ENCODE assay signal across 36 cellular contexts in the genomic region with DNA sequence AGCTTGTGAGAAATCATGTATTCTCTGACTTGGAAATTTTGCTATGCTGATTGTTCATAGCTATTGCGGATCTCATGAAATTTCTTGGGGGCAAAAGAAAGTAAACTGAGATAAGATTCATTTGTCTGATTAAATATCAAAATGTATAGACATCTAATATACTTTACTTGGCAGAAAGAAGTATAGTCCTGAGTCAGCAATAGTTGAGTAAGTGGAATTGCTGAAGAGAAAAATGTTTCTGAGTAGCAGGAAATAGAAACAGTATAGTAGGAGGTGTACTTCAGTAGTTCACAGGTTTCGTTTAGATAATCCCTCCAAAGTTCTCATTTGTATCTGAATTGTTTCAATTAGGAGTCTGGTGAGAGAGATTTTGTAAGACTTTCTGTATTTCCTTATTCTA.
"Had no signal": no experiment of that assay in that cellular context is flagged by ENCODE, and none has a peak within 500 bp of the region (broad histone marks: within the 10 kb centered on the region; RNA-seq: fewer than 3 reads in every experiment).

No MANE protein-coding gene starts in this region.

- H3K36me3 Mint-ChIP-seq: activated CD4-positive, alpha-beta memory T cell treated with anti-CD3 and anti-CD28 coated beads for 36 hours had no signal

- FAIRE-seq: astrocyte had no signal

- DNase-seq: activated B cell treated with CpG ODN at 0.5 μM for 24 hours; activated CD4-positive, alpha-beta memory T cell treated with anti-CD3 and anti-CD28 coated beads for 36 hours; activated CD4-positive, alpha-beta T cell treated with anti-CD3 and anti-CD28 coated beads for 4 hours; activated CD4-positive, alpha-beta T cell treated with anti-CD3 and anti-CD28 coated beads, Interleukin-2, amount 10 ng/mL, durations not matched to agents 24 days and 14 days; activated CD4-positive, alpha-beta T cell treated with anti-CD3 and anti-CD28 coated beads, Interleukin-2, amount 50 U/mL, for 1 hour; activated CD4-positive, alpha-beta T cell treated with anti-CD3 and anti-CD28 coated beads, Interleukin-2, amount 50 U/mL, for 4 hours; activated CD4-positive, CD25-positive, alpha-beta regulatory T cell treated with anti-CD3 and anti-CD28 coated beads, Interleukin-2, amount 50 U/mL, for 72 hours; activated CD8-positive, alpha-beta memory T cell treated with anti-CD3 and anti-CD28 coated beads, Interleukin-2, amount 50 U/mL, for 4 hours; activated CD8-positive, alpha-beta T cell treated with anti-CD3 and anti-CD28 coated beads for 36 hours; activated effector memory CD4-positive, alpha-beta T cell treated with anti-CD3 and anti-CD28 coated beads, Interleukin-2, amount 50 U/mL, for 16 hours; activated gamma-delta T cell treated with Interleukin-2 at 50 U/mL for 16 hours; activated naive CD4-positive, alpha-beta T cell; activated naive CD4-positive, alpha-beta T cell treated with anti-CD3 and anti-CD28 coated beads for 36 hours; activated naive CD4-positive, alpha-beta T cell treated with anti-CD3 and anti-CD28 coated beads, Interleukin-2, amount 50 U/mL, for 16 hours; activated naive CD8-positive, alpha-beta T cell treated with anti-CD3 and anti-CD28 coated beads for 36 hours; activated T-cell treated with anti-CD3 and anti-CD28 coated beads for 4 hours; activated T-cell treated with anti-CD3 and anti-CD28 coated beads, Interleukin-2, amount 50 U/mL, for 1 hour; activated T-cell treated with anti-CD3 and anti-CD28 coated beads, Interleukin-2, amount 50 U/mL, for 4 hours; activated T-cell treated with anti-CD3 and anti-CD28 coated beads, Interleukin-2, amount 50 U/mL, for 72 hours; adrenal gland; amniotic stem cell; aorta; body of pancreas; brain microvascular endothelial cell; central memory CD4-positive, alpha-beta T cell; T-helper 1 cell; T-helper 2 cell; T-helper 9 cell had no signal

- H3K4me1 Mint-ChIP-seq: activated B cell treated with CpG ODN at 0.5 μM for 24 hours; activated CD4-positive, alpha-beta T cell treated with anti-CD3 and anti-CD28 coated beads, Interleukin-2, amount 10 ng/mL, durations not matched to agents 24 days and 14 days; activated naive CD8-positive, alpha-beta T cell treated with anti-CD3 and anti-CD28 coated beads for 36 hours; activated T-helper 17 cell treated with anti-CD3 and anti-CD28 coated beads, Interleukin-2, amount 50 U/mL, for 72 hours had no signal

- ATAC-seq: activated CD8-positive, alpha-beta T cell treated with anti-CD3 and anti-CD28 coated beads for 36 hours; activated naive CD4-positive, alpha-beta T cell treated with anti-CD3 and anti-CD28 coated beads, Interleukin-2, amount 50 U/mL, for 72 hours; activated T-cell treated with anti-CD3 and anti-CD28 coated beads, Interleukin-2, amount 50 U/mL, for 4 hours; activated T-cell treated with anti-CD3 and anti-CD28 coated beads, Interleukin-2, amount 50 U/mL, for 72 hours; activated T-helper 17 cell treated with anti-CD3 and anti-CD28 coated beads, Interleukin-2, amount 50 U/mL, for 72 hours; body of pancreas had no signal

- H3K36me3 ChIP-seq: adrenal gland, brain microvascular endothelial cell, breast epithelium had no signal

- H3K4me1 ChIP-seq: adrenal gland, body of pancreas, breast epithelium had no signal

- H3K4me3 Mint-ChIP-seq: activated B cell treated with CpG ODN at 0.5 μM for 24 hours; activated CD4-positive, alpha-beta memory T cell treated with anti-CD3 and anti-CD28 coated beads for 36 hours; activated CD4-positive, alpha-beta T cell treated with anti-CD3 and anti-CD28 coated beads, Interleukin-2, amount 10 ng/mL, durations not matched to agents 24 days and 14 days; activated CD8-positive, alpha-beta T cell treated with anti-CD3 and anti-CD28 coated beads for 36 hours; activated naive CD4-positive, alpha-beta T cell treated with anti-CD3 and anti-CD28 coated beads for 36 hours; activated naive CD8-positive, alpha-beta T cell treated with anti-CD3 and anti-CD28 coated beads for 36 hours; activated T-cell treated with anti-CD3 and anti-CD28 coated beads, Interleukin-2, amount 50 U/mL, for 4 hours; activated T-cell treated with anti-CD3 and anti-CD28 coated beads, Interleukin-2, amount 50 U/mL, for 72 hours; activated T-helper 1 cell treated with anti-CD3 and anti-CD28 coated beads, Interleukin-12 subunit alpha, Interleukin-12 subunit beta, Interleukin-2, Interleukin-4 antibody, amounts not matched to agents 30 ng/mL and 10 ng/mL and 1 ng/mL, durations not matched to agents 14 hours and 24 hours and 36 hours; activated T-helper 17 cell treated with anti-CD3 and anti-CD28 coated beads, Interleukin-2, amount 50 U/mL, for 72 hours; T-helper 1 cell treated with Interleukin-12 subunit alpha and Interleukin-12 subunit beta and Interleukin-4 antibody, amounts not matched to agents 30 μg/mL and 1 μg/mL, for 36 hours; T-helper 2 cell treated with Interferon-gamma antibody and Interleukin-4, amounts not matched to agents 5 μg/mL and 100 μg/mL, for 36 hours had no signal

- H3K27ac Mint-ChIP-seq: activated B cell treated with CpG ODN at 0.5 μM for 24 hours; activated CD4-positive, alpha-beta memory T cell treated with anti-CD3 and anti-CD28 coated beads for 36 hours; activated CD4-positive, alpha-beta T cell treated with anti-CD3 and anti-CD28 coated beads, Interleukin-2, amount 10 ng/mL, durations not matched to agents 24 days and 14 days; activated CD8-positive, alpha-beta T cell treated with anti-CD3 and anti-CD28 coated beads for 36 hours; activated naive CD4-positive, alpha-beta T cell treated with anti-CD3 and anti-CD28 coated beads for 36 hours; activated naive CD4-positive, alpha-beta T cell treated with anti-CD3 and anti-CD28 coated beads, Interleukin-2, amount 50 U/mL, for 72 hours; activated naive CD8-positive, alpha-beta T cell treated with anti-CD3 and anti-CD28 coated beads for 36 hours; activated T-cell treated with anti-CD3 and anti-CD28 coated beads, Interleukin-2, amount 50 U/mL, for 72 hours; activated T-helper 1 cell treated with anti-CD3 and anti-CD28 coated beads, Interleukin-12 subunit alpha, Interleukin-12 subunit beta, Interleukin-2, Interleukin-4 antibody, amounts not matched to agents 30 ng/mL and 10 ng/mL and 1 ng/mL, durations not matched to agents 14 hours and 24 hours and 36 hours; activated T-helper 17 cell treated with anti-CD3 and anti-CD28 coated beads, Interleukin-2, amount 50 U/mL, for 72 hours; T-helper 1 cell treated with Interleukin-12 subunit alpha and Interleukin-12 subunit beta and Interleukin-4 antibody, amounts not matched to agents 30 μg/mL and 1 μg/mL, for 36 hours; T-helper 2 cell treated with Interferon-gamma antibody and Interleukin-4, amounts not matched to agents 5 μg/mL and 100 μg/mL, for 36 hours had no signal

- H3K27me3 ChIP-seq: adrenal gland, body of pancreas, brain microvascular endothelial cell, breast epithelium had no signal

- H3K9me3 ChIP-seq: adrenal gland had no signal

- H3K9me3 Mint-ChIP-seq: activated CD4-positive, alpha-beta T cell treated with anti-CD3 and anti-CD28 coated beads, Interleukin-2, amount 10 ng/mL, durations not matched to agents 24 days and 14 days; activated T-cell treated with anti-CD3 and anti-CD28 coated beads, Interleukin-2, amount 50 U/mL, for 4 hours; activated T-helper 1 cell treated with anti-CD3 and anti-CD28 coated beads, Interleukin-12 subunit alpha, Interleukin-12 subunit beta, Interleukin-2, Interleukin-4 antibody, amounts not matched to agents 30 ng/mL and 10 ng/mL and 1 ng/mL, durations not matched to agents 14 hours and 24 hours and 36 hours; T-helper 2 cell treated with Interferon-gamma antibody and Interleukin-4, amounts not matched to agents 5 μg/mL and 100 μg/mL, for 36 hours had no signal

- H3K27ac ChIP-seq: adrenal gland, body of pancreas, brain microvascular endothelial cell, breast epithelium, VCaP had no signal

- H3K4me3 ChIP-seq: adrenal gland, body of pancreas, breast epithelium had no signal

- H3K27me3 Mint-ChIP-seq: activated B cell treated with CpG ODN at 0.5 μM for 24 hours; activated CD4-positive, alpha-beta memory T cell treated with anti-CD3 and anti-CD28 coated beads for 36 hours; activated CD4-positive, alpha-beta T cell treated with anti-CD3 and anti-CD28 coated beads, Interleukin-2, amount 10 ng/mL, durations not matched to agents 24 days and 14 days; activated CD8-positive, alpha-beta T cell treated with anti-CD3 and anti-CD28 coated beads for 36 hours; activated T-helper 17 cell treated with anti-CD3 and anti-CD28 coated beads, Interleukin-2, amount 50 U/mL, for 72 hours had no signal
